In genomic region chr11:86632499-86633269, GRCh38 we compare ENCODE assay signal across 9 cellular contexts. TPM values are rescaled to one million over a fixed set of nuclear protein-coding genes. Genes with fewer than 3 reads are reported as not detected.
DNase-seq lines count a peak whose midpoint lies in the region; ATAC-seq, FAIRE-seq and TF ChIP-seq lines count a peak whose summit lies in the region.
"Had no signal": no experiment of that assay in that cellular context is flagged by ENCODE, and none has a peak within 500 bp of the region (broad histone marks: within the 10 kb centered on the region; RNA-seq: fewer than 3 reads in every experiment).

No MANE protein-coding gene starts in this region.

- WGBS in GM12878 (ENCODE audit: insufficient coverage, insufficient replicate concordance, low lambda C conversion rate, missing lambda C conversion rate) = 18% methylated on average over 6 of the region's 6 CpGs
- WGBS in mesendoderm (ENCODE audit: extremely low coverage, insufficient coverage, low lambda C conversion rate) = no CpG with 5 or more reads among the region's 6 CpGs

- CTCF ChIA-PET in GM12878 (lab: Yijun Ruan, JAX) = interaction anchor here (0.8 kb wide), 1 partner anchor 31 kb away, joined by 3 read pairs; no protein-coding TSS in a partner anchor

- BruUV-seq in GM12878 (replicated peaks; lab: Mats Ljungman, UMichigan) = no TSS peak

- H3K79me1 ChIP-seq in mesendoderm (ENCODE audit: low read length) = no peaks in the 10 kb centered on the region

- H3K56ac ChIP-seq in mesendoderm (ENCODE audit: low read length) = peak overlapping the region; percentile 28

- no peak overlapping the region for H2BK5ac ChIP-seq in mesendoderm (ENCODE audit: low read length)

- H3K4me1 ChIP-seq in GM12878 (ENCODE audit: control insufficient read depth, insufficient read depth, low read length) (no peaks in the 10 kb centered on the region), mesendoderm (ENCODE audit: control insufficient read depth, low read depth, low read length) (peaks cover 2% of the 10 kb centered on the region)

- RAD21 ChIA-PET in GM12878 (lab: Charles Lee; ENCODE audit: unreplicated experiment) = interaction anchor here (0.6 kb wide), 1 partner anchor 359 kb away, joined by 3 read pairs; no protein-coding TSS in a partner anchor

- DNase-seq in A172 (ENCODE audit: low spot score) (peak; percentile 96), LoVo (ENCODE audit: low spot score) (peak; percentile 55), GM12878 (ENCODE audit: low read depth, low spot score) (peak; percentile 11), mesendoderm (peak; percentile 95), DMS153 (lab: John Stamatoyannopoulos, UW) (no peak), NCI-H2107 treated with DMSO at 0.1 percent for 48 hours (lab: John Stamatoyannopoulos, UW; ENCODE audit: unreplicated experiment) (no peak), NCI-H2081 treated with DMSO at 0.1 percent for 48 hours (lab: John Stamatoyannopoulos, UW) (no peak)

- H3K18ac ChIP-seq in mesendoderm (ENCODE audit: low read length) = peak overlapping the region; percentile 10

- H3K4me2 ChIP-seq in GM12878 (ENCODE audit: control insufficient read depth, insufficient read depth) (no peak overlapping the region), mesendoderm (ENCODE audit: low read length) (no peak overlapping the region)

- SMC1A ChIA-PET in GM12878 (lab: Charles Lee; ENCODE audit: uncharacterized antibody, unreplicated experiment) = interaction anchor here (0.8 kb wide), 1 partner anchor 175 kb away, joined by 3 read pairs; no protein-coding TSS in a partner anchor

- H3K27me3 ChIP-seq in GM12878 (replicated peaks in 1 of 2; ENCODE audit: control insufficient read depth in 2 of 2, insufficient read depth in 2 of 2, low read length in 1 of 2) = peaks cover 0 to 5% of the 10 kb centered on the region in 2 experiments; a peak in 2 of 4 replicates
- no peaks in the 10 kb centered on the region for H3K27me3 ChIP-seq in mesendoderm (ENCODE audit: insufficient read depth, low read length, poor library complexity)

- H3K27ac ChIP-seq in GM12878 (ENCODE audit: control insufficient read depth, insufficient read depth) (no peak overlapping the region), mesendoderm (ENCODE audit: low read depth, low read length) (no peak overlapping the region)

- intact Hi-C loops in GM12878 (cut with micrococcal nuclease; ENCODE audit: unreplicated experiment) = no loop called here

- H2BK120ac ChIP-seq in mesendoderm (ENCODE audit: low read depth, low read length) = no peak overlapping the region

- no peak overlapping the region for H3K4ac ChIP-seq in mesendoderm (ENCODE audit: low read depth, low read length)

- H2BK15ac ChIP-seq in mesendoderm (replicated peaks; ENCODE audit: low read depth) = no peak overlapping the region

- peak in 2 of 3 experiments; percentile 2 to 26; a peak in 2 of 6 replicates for TF ChIP-seq CTCF in GM12878 (IDR thresholded peaks at IDR 0.05 in 2 of 3, conservative IDR thresholded peaks at IDR 0.05 in 1 of 3; ENCODE audit: control insufficient read depth in 2 of 3, extremely low read depth in 1 of 3, insufficient read depth in 1 of 3, low read depth in 3 of 3, low read length in 3 of 3)

- TF ChIP-seq RAD21 in GM12878 (IDR thresholded peaks at IDR 0.05; ENCODE audit: insufficient read depth, low read depth, low read length) = 0 out of 2 replicates have a peak, but pooled peaks have one; percentile 13

- no peak overlapping the region for H4K5ac ChIP-seq in mesendoderm (ENCODE audit: low read length)

- no peak overlapping the region for H2AFZ ChIP-seq in GM12878 (ENCODE audit: control insufficient read depth, low read depth, low read length)

- TF ChIP-seq EP300 in GM12878 (IDR thresholded peaks at IDR 0.05; ENCODE audit: borderline replicate concordance in 1 of 2, control insufficient read depth in 1 of 2, low read depth in 2 of 2, low read length in 2 of 2) = no peak

- no peak overlapping the region for H2AK5ac ChIP-seq in mesendoderm (ENCODE audit: low read length)

- H3K23ac ChIP-seq in mesendoderm (ENCODE audit: low read length) = no peak overlapping the region

- no peaks in the 10 kb centered on the region for H4K20me1 ChIP-seq in GM12878 (ENCODE audit: control insufficient read depth, insufficient read depth)

- no peak overlapping the region for H4K8ac ChIP-seq in mesendoderm (ENCODE audit: low read depth, low read length)

- FAIRE-seq in GM12878 (lab: Jason Lieb, UNC) = no peak
- FAIRE-seq: colon had no signal

- no peak for TF ChIP-seq POLR2A in GM12878 (IDR thresholded peaks at IDR 0.05; ENCODE audit: low read depth, low read length)

- H3K4me3 ChIP-seq in GM12878 = no peak overlapping the region
- no peak overlapping the region for H3K4me3 ChIP-seq in mesendoderm (ENCODE audit: low read length)

- H3K9ac ChIP-seq in GM12878 (ENCODE audit: control insufficient read depth, insufficient read depth, low read length) (no peak overlapping the region), mesendoderm (ENCODE audit: low read length) (no peak overlapping the region)

- POLR2A ChIA-PET in GM12878 (lab: Charles Lee) = no interaction called here

- H3K36me3 ChIP-seq in GM12878 (ENCODE audit: control insufficient read depth in 2 of 2, insufficient read depth in 2 of 2, low read length in 1 of 2) (no peaks in the 10 kb centered on the region), mesendoderm (ENCODE audit: control insufficient read depth, insufficient read depth, low read length) (no peaks in the 10 kb centered on the region)

- in situ Hi-C loops in GM12878 (cut with MboI) = no loop called here

- ATAC-seq in GM18868 (IDR thresholded peaks at IDR 0.05; ENCODE audit: unreplicated experiment) (peak; percentile 63), GM12878 (peak; percentile 85)

- no peaks in the 10 kb centered on the region for H3K79me2 ChIP-seq in GM12878 (ENCODE audit: control insufficient read depth, insufficient read depth, low read length)
- no peaks in the 10 kb centered on the region for H3K79me2 ChIP-seq in mesendoderm (ENCODE audit: control insufficient read depth, insufficient read depth, low read length)

- no peaks in the 10 kb centered on the region for H3K9me3 ChIP-seq in GM12878 (replicated peaks; ENCODE audit: control insufficient read depth, insufficient read depth, low read length)

TF ChIP-seq in GM12878, 131 proteins besides CTCF, POLR2A, EP300 and RAD21:
- TF ChIP-seq POLR2AphosphoS5 (IDR thresholded peaks at IDR 0.05; ENCODE audit: low read length) (no peak), HDGF (IDR thresholded peaks at IDR 0.05) (no peak), SPI1 (IDR thresholded peaks at IDR 0.05; ENCODE audit: borderline replicate concordance, insufficient read depth, low read depth, low read length) (no peak), ZNF384 (IDR thresholded peaks at IDR 0.05; ENCODE audit: borderline replicate concordance, low read depth, low read length) (no peak), ZZZ3 (IDR thresholded peaks at IDR 0.05; ENCODE audit: control insufficient read depth, insufficient read length, low read depth) (no peak), STAT1 (conservative IDR thresholded peaks at IDR 0.05) (no peak), IRF4 (IDR thresholded peaks at IDR 0.05; ENCODE audit: low read depth, low read length) (no peak), NRF1 (conservative IDR thresholded peaks at IDR 0.05; ENCODE audit: low read depth, low read length) (no peak), ATF7 (IDR thresholded peaks at IDR 0.05; ENCODE audit: low read depth) (no peak), SUZ12 (IDR thresholded peaks at IDR 0.05; ENCODE audit: unreplicated experiment) (no peak), KLF5 (IDR thresholded peaks at IDR 0.05; ENCODE audit: partially characterized antibody) (no peak), SMARCA5 (IDR thresholded peaks at IDR 0.05) (no peak), SUPT20H (IDR thresholded peaks at IDR 0.05; ENCODE audit: borderline replicate concordance, control insufficient read depth, low read depth, low read length) (no peak), JUND (IDR thresholded peaks at IDR 0.05; ENCODE audit: low read depth, low read length) (no peak), MYC (IDR thresholded peaks at IDR 0.05; ENCODE audit: insufficient read depth, insufficient read length, insufficient replicate concordance, low read length, severe bottlenecking) (no peak), MTA3 (IDR thresholded peaks at IDR 0.05; ENCODE audit: borderline replicate concordance, low read length) (no peak), MTA2 (IDR thresholded peaks at IDR 0.05; ENCODE audit: low read depth) (no peak)

RNA-seq across cellular contexts. Expression of gene ME3, which starts 39.7 kb away (rescaled TPM):
- 0.72 and 4.2 TPM in 2 replicates for total RNA-seq in A172 (2014; rRNA removed; shearing (Covaris generic))
- not detected in 2 replicates for total RNA-seq in GM12878 (2013; cell fraction: nucleolus; rRNA removed)
- 0.22 and 0.40 TPM in 2 replicates for total RNA-seq in GM12878 (2014; rRNA removed)
- 0.18 TPM in 1 of 2 replicates, not detected in the other for total RNA-seq in GM12878 (2014; rRNA removed; fragmentation: Illumina TruSeq; extraction: Trizol)
- 0.08 and 0.21 TPM in 2 replicates for total RNA-seq in GM12878 (2021)
- polyA plus RNA-seq in GM12878 (2011; ENCODE audit: low read depth) = not detected
- 0.33 TPM in 2 replicates for polyA plus RNA-seq in GM12878 (2011; rRNA removed)
- polyA plus RNA-seq in GM12878 (2011; cell fraction: cytosol; rRNA removed) = 0.19 and 0.35 TPM in 2 replicates
- 1.3 and 2.3 TPM in 2 replicates for polyA plus RNA-seq in GM12878 (2011; cell fraction: nucleus; rRNA removed)
- 0.17 and 0.31 TPM in 2 replicates for polyA plus RNA-seq in GM12878 (2012)
- polyA plus RNA-seq in GM12878 (2014; fragmentation: Illumina TruSeq; extraction: Trizol) = 0.28 TPM in 1 of 2 replicates, not detected in the other
- polyA plus RNA-seq in GM12878 (2014; fragmentation: Nextera tagmentation; extraction: Ambion mirVana) = under 1 TPM; 0.11 to 0.16 TPM
- 0.06 TPM in 2 replicates for polyA plus RNA-seq in GM12878 (2014; rRNA removed)
- not detected for polyA plus RNA-seq in GM12878 (2016; fragmentation: Nextera tagmentation; extraction: Ambion mirVana)
- polyA minus RNA-seq in GM12878 (2011; rRNA and poly(A)+ RNA removed) = 0.82 and 1.1 TPM in 2 replicates
- not detected in 2 replicates for polyA minus RNA-seq in GM12878 (2011; cell fraction: cytosol; rRNA and poly(A)+ RNA removed)
- 0.48 and 1.9 TPM in 2 replicates for polyA minus RNA-seq in GM12878 (2011; cell fraction: nucleus; rRNA and poly(A)+ RNA removed)
- polyA plus RNA-seq in mesendoderm (2013, experiment 1 of 2) = 1.3 TPM
- 1.2 TPM for polyA plus RNA-seq in mesendoderm (2013, experiment 2 of 2)

Comparison
In these comparisons a context has a peak if more than half of its experiments do, and no peak if none do; other contexts are left out.
1. DNase-seq: peak in A172 (single experiment), LoVo (single experiment), GM12878 (single experiment) and mesendoderm (single experiment); none in DMS153 (single experiment), NCI-H2107 treated with DMSO at 0.1 percent for 48 hours (single experiment) and NCI-H2081 treated with DMSO at 0.1 percent for 48 hours (single experiment).